In the genomic region with DNA sequence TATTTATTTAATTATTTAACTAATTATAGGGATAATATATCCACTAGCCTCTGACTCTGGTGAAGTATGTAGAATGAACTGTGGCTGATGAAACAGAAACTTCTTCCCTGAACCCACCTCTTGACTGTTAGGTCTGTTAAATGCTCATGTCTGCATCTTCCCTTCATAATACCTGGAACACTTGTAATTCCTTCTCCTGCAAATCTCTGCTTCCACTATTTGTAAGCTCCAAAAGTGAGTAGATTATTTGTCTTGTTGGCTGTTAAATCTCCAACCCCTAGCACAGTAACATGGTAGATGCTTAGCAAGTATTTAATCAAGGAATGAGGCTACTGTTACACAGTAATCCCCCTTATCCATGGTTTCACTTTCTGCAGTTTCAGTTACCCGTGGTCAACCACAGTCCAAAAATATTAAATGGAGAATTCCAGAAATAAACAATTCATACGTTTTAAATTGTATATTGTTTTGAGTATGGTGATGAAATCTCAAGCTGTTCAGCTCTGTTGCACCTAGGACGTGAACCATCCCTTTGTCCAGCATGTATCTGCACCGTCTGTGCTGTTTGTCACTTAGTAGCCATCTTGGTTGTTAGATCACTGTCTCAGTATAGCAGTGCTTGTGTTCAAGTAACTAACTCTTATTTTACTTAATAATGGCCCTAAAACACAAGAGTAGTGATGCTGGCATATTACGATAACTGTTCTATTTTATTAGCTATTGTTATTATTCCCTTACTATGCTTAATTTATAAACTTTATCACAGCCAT, we compare ENCODE assay signal across 14 cellular contexts. TPM values are rescaled to one million over a fixed set of nuclear protein-coding genes. Genes with fewer than 3 reads are reported as not detected.
DNase-seq lines count a peak whose midpoint lies in the region; ATAC-seq and TF ChIP-seq lines count a peak whose summit lies in the region.
"Had no signal": no experiment of that assay in that cellular context is flagged by ENCODE, and none has a peak within 500 bp of the region (broad histone marks: within the 10 kb centered on the region; RNA-seq: fewer than 3 reads in every experiment).

No MANE protein-coding gene starts in this region.

- H3K79me2 ChIP-seq in DOHH2 (ENCODE audit: control insufficient read depth, low read length), result peaks cover 80% of the 10 kb centered on the region

- H3K36me3 ChIP-seq in DOHH2 (ENCODE audit: control insufficient read depth, low read length), result no peaks in the 10 kb centered on the region

- H3K9me3 ChIP-seq in DOHH2 (ENCODE audit: control insufficient read depth, insufficient read depth, low read length), result no peaks in the 10 kb centered on the region

- intact Hi-C loops in cardiac septum (cut with DNase I), result no loop called here

- no peaks in the 10 kb centered on the region for H3K27me3 Mint-ChIP-seq in WTC11 (ENCODE audit: low read depth)
- H3K27me3 Mint-ChIP-seq: activated naive CD4-positive, alpha-beta T cell treated with anti-CD3 and anti-CD28 coated beads, Interleukin-2, amount 10 ng/mL, durations not matched to agents 7 days and 5 days had no signal

- POLR2A ChIA-PET in WTC11 (lab: Charles Lee), result no interaction called here

- H3K4me3 ChIP-seq in DOHH2 (ENCODE audit: low read length), result peak overlapping the region; percentile 60

- peaks cover 21% of the 10 kb centered on the region for H3F3A ChIP-seq in DOHH2 (ENCODE audit: control insufficient read depth, insufficient read depth)

- no peak overlapping the region for H3K4me3 Mint-ChIP-seq in WTC11
- H3K4me3 Mint-ChIP-seq: activated naive CD4-positive, alpha-beta T cell treated with anti-CD3 and anti-CD28 coated beads, Interleukin-2, amount 10 ng/mL, durations not matched to agents 7 days and 5 days had no signal

- peaks cover 53% of the 10 kb centered on the region for H3K4me1 ChIP-seq in DOHH2 (ENCODE audit: control insufficient read depth, low read length)

- TF ChIP-seq CTCF in DOHH2 (IDR thresholded peaks at IDR 0.05; ENCODE audit: low read depth, low read length, poor library complexity, severe bottlenecking), result no peak
- no peak for TF ChIP-seq CTCF in WTC11 (IDR thresholded peaks at IDR 0.05)

- no peak overlapping the region for H3K27ac ChIP-seq in DOHH2 (ENCODE audit: low read depth, low read length)

- H3K9me3 Mint-ChIP-seq in WTC11, result no peaks in the 10 kb centered on the region
- H3K9me3 Mint-ChIP-seq: activated naive CD4-positive, alpha-beta T cell treated with anti-CD3 and anti-CD28 coated beads, Interleukin-2, amount 10 ng/mL, durations not matched to agents 7 days and 5 days had no signal

- 0 out of 2 replicates have a peak, but pooled peaks cover 5% of the 10 kb centered on the region for H4K20me1 ChIP-seq in DOHH2 (ENCODE audit: control insufficient read depth, insufficient read depth, low read depth, low read length)

- H3K27ac Mint-ChIP-seq in WTC11, result peak overlapping the region; percentile 65
- H3K27ac Mint-ChIP-seq: activated naive CD4-positive, alpha-beta T cell treated with anti-CD3 and anti-CD28 coated beads, Interleukin-2, amount 10 ng/mL, durations not matched to agents 7 days and 5 days had no signal

- peak overlapping the region; percentile 100 for H3K4me2 ChIP-seq in DOHH2 (ENCODE audit: low read length)

- H3K27me3 ChIP-seq in DOHH2 (ENCODE audit: control insufficient read depth, low read length), result no peaks in the 10 kb centered on the region

- DNase-seq in Kasumi-1 (lab: John Stamatoyannopoulos, UW) (peak; percentile 1 to 4), WTC11 (ENCODE audit: low spot score) (no peak), midbrain (lab: John Stamatoyannopoulos, UW) (peak; percentile 13), DMS 273 (lab: John Stamatoyannopoulos, UW; ENCODE audit: unreplicated experiment) (no peak), cardiac septum (ENCODE audit: low spot score) (no peak), cerebellar cortex (ENCODE audit: low spot score) (no peak)
- no peak for DNase-seq in activated CD4-positive, alpha-beta T cell treated with anti-CD3 and anti-CD28 coated beads for 4 hours
- DNase-seq: activated CD4-positive, alpha-beta T cell treated with anti-CD3 and anti-CD28 coated beads, Interleukin-2, amount 50 U/mL, for 1 hour; activated naive CD4-positive, alpha-beta T cell treated with anti-CD3 and anti-CD28 coated beads, Interleukin-2, amount 10 ng/mL, durations not matched to agents 7 days and 5 days; DMS 273 treated with DMSO at 0.1 percent for 48 hours; NCI-H2171; SIG-M5; small intestine had no signal

- H3K36me3 Mint-ChIP-seq in WTC11, result no peaks in the 10 kb centered on the region

- ATAC-seq in WTC11, result no peak

- CTCF ChIA-PET in WTC11 (lab: Charles Lee), result interaction anchor here (1.1 to 1.5 kb wide), 2 partner anchors 12 to 114 kb away, joined by 3 to 6 read pairs; no protein-coding TSS in a partner anchor

- no peaks in the 10 kb centered on the region for H3K9me2 ChIP-seq in DOHH2 (replicated peaks; ENCODE audit: control insufficient read depth, low read length)

- H3K4me1 Mint-ChIP-seq in WTC11, result peaks cover 7% of the 10 kb centered on the region

TF ChIP-seq in WTC11, 78 proteins besides CTCF, POLR2A, EP300 and RAD21:
- TF ChIP-seq ZNF219 (CRISPR knock-in tag; IDR thresholded peaks at IDR 0.05; ENCODE audit: borderline replicate concordance) (no peak), CBFB (CRISPR knock-in tag; IDR thresholded peaks at IDR 0.05; ENCODE audit: low read depth) (no peak)
- TF ChIP-seq, protein P1, sequence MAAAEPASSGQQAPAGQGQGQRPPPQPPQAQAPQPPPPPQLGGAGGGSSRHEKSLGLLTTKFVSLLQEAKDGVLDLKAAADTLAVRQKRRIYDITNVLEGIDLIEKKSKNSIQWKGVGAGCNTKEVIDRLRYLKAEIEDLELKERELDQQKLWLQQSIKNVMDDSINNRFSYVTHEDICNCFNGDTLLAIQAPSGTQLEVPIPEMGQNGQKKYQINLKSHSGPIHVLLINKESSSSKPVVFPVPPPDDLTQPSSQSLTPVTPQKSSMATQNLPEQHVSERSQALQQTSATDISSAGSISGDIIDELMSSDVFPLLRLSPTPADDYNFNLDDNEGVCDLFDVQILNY (CRISPR knock-in tag; IDR thresholded peaks at IDR 0.05), result no peak

RNA-seq across cellular contexts. Expression of a gene that starts 5.7 kb away (rescaled TPM):
- total RNA-seq in WTC11 (2021) (18.6 to 21.9 TPM (median 21.5 TPM) in 3 replicates), cardiac septum (28.0 TPM)

Comparison
In these comparisons a context has a peak if more than half of its experiments do, and no peak if none do; other contexts are left out.
1. DNase-seq: peak in Kasumi-1 (2 of 2) and midbrain (single experiment); none in WTC11 (single experiment), DMS 273 (single experiment), cardiac septum (single experiment), activated CD4-positive, alpha-beta T cell treated with anti-CD3 and anti-CD28 coated beads for 4 hours (0 of 2) and cerebellar cortex (single experiment).